ENCODE assay signal across 7 cellular contexts in the genomic region with DNA sequence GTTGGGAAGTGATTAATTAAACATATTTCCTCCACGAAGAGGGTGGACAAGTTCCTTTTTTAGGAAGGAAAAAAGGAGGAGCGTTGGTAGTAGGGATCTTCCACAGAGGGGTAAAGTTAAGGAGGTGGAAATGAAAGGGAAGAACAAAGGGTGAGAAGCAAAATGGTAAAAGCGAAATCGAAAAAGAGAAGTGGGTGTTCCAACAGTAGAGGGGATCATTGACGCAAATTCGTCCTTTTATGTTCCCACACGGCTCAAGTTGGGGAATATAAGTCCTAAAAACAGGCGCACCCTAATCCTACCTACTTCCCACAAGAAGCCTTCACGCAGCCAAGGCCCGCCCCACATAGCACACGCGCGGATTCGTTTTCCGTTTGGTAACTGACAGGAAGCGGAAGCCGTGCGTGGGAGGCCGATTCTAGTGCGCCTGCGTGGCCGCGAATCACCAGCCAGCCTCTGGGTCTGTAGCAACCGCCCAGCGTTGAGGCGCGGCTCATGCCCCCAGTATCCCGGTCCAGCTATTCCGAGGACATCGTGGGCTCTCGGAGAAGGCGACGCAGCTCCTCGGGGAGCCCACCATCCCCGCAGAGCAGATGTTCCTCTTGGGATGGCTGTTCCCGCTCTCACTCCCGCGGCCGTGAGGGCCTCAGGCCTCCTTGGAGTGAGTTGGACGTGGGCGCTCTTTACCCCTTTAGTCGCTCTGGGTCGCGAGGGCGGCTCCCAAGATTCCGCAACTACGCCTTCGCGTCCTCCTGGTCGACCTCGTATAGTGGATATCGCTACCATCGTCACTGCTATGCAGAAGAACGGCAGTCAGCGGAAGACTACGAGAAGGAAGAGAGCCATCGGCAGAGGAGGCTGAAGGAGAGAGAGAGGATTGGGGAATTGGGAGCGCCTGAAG. TPM values are rescaled to one million over a fixed set of nuclear protein-coding genes. Genes with fewer than 3 reads are reported as not detected.
DNase-seq lines count a peak whose midpoint lies in the region; ATAC-seq, FAIRE-seq and TF ChIP-seq lines count a peak whose summit lies in the region.

Gene NKAPL, plus strand, starts transcription at position 421 of the 901 bp plus-strand sequence. Its CDS starts 75 bp downstream, at position 496.

- no peak for FAIRE-seq in H54 (lab: Jason Lieb, UNC)

- peak within 1 kb of the TSS; percentile 56 for H3K4me3 Mint-ChIP-seq in activated CD4-positive, alpha-beta T cell treated with anti-CD3 and anti-CD28 coated beads for 36 hours
- H3K4me3 Mint-ChIP-seq in Calu3 (ENCODE audit: low read depth, unreplicated experiment), result no peak within 1 kb of the TSS

- no TSS peak for BruUV-seq in Calu3 (replicated peaks; lab: Mats Ljungman, UMichigan)

- peak within 1 kb of the TSS; percentile 75 for H3K27ac Mint-ChIP-seq in activated CD4-positive, alpha-beta T cell treated with anti-CD3 and anti-CD28 coated beads for 36 hours
- no peak within 1 kb of the TSS for H3K27ac Mint-ChIP-seq in Calu3 (ENCODE audit: unreplicated experiment)

- H3K4me1 Mint-ChIP-seq in activated CD4-positive, alpha-beta T cell treated with anti-CD3 and anti-CD28 coated beads for 36 hours, result peaks cover 4% of the 10 kb centered on the region
- no peaks in the 10 kb centered on the region for H3K4me1 Mint-ChIP-seq in Calu3 (ENCODE audit: low read depth, unreplicated experiment)

- POLR2A ChIA-PET in activated CD4-positive, alpha-beta T cell treated with anti-CD3 and anti-CD28 coated beads for 36 hours (lab: Charles Lee), result no interaction called here

- DNase-seq in activated CD4-positive, alpha-beta T cell treated with anti-CD3 and anti-CD28 coated beads for 36 hours, result peak; percentile 83
- peak; percentile 25 for DNase-seq in central memory CD4-positive, alpha-beta T cell
- DNase-seq in left lobe of liver (ENCODE audit: low spot score) (peak; percentile 63), Calu3 (no peak), H54 (ENCODE audit: insufficient read length, low spot score) (no peak)
- peak; percentile 43 to 54 for DNase-seq in stimulated activated CD4-positive, alpha-beta T cell treated with anti-CD3 and anti-CD28 coated beads, Interleukin-4, amount 100 ng/mL, for 48 hours (ENCODE audit: low read depth in 2 of 2)

- no peak for TF ChIP-seq POLR2A in H54 (IDR thresholded peaks at IDR 0.05; ENCODE audit: low read depth, low read length)

- peaks cover 1% of the 10 kb centered on the region for H3K27me3 Mint-ChIP-seq in activated CD4-positive, alpha-beta T cell treated with anti-CD3 and anti-CD28 coated beads for 36 hours
- H3K27me3 Mint-ChIP-seq in Calu3 (ENCODE audit: unreplicated experiment), result peaks cover 30% of the 10 kb centered on the region

- CTCF ChIA-PET in activated CD4-positive, alpha-beta T cell treated with anti-CD3 and anti-CD28 coated beads for 36 hours (lab: Charles Lee), result interaction anchor here (0.7 to 1.0 kb wide), 2 partner anchors 9 to 34 kb away, joined by 3 read pairs; no protein-coding TSS in a partner anchor
- CTCF ChIA-PET in Calu3 (lab: Charles Lee), result no interaction called here

- peaks cover 13% of the 10 kb centered on the region for H3K36me3 Mint-ChIP-seq in activated CD4-positive, alpha-beta T cell treated with anti-CD3 and anti-CD28 coated beads for 36 hours (ENCODE audit: low read depth)
- no peaks in the 10 kb centered on the region for H3K36me3 Mint-ChIP-seq in Calu3 (ENCODE audit: insufficient read depth, unreplicated experiment)

- no peak for TF ChIP-seq CTCF in Calu3 (IDR thresholded peaks at IDR 0.05; ENCODE audit: unreplicated experiment)

- intact Hi-C loops in activated CD4-positive, alpha-beta T cell treated with anti-CD3 and anti-CD28 coated beads for 36 hours (cut with DNase I, micrococcal nuclease), result loop anchor here in 1 of 2 experiments (10.0 kb wide), 1 partner anchor 874 kb away; the partner anchor contains the start of gene ZNF391
- intact Hi-C loops in Calu3 (cut with micrococcal nuclease; ENCODE audit: unreplicated experiment), result loop anchor here (10.0 kb wide), 1 partner anchor 326 kb away; a partner anchor contains a TSS

- peaks cover 7% of the 10 kb centered on the region for H3K9me3 Mint-ChIP-seq in activated CD4-positive, alpha-beta T cell treated with anti-CD3 and anti-CD28 coated beads for 36 hours (ENCODE audit: low read depth)
- no peaks in the 10 kb centered on the region for H3K9me3 Mint-ChIP-seq in Calu3 (ENCODE audit: low read depth, unreplicated experiment)

- peak; percentile 54 for ATAC-seq in activated CD4-positive, alpha-beta T cell treated with anti-CD3 and anti-CD28 coated beads for 36 hours
- ATAC-seq in left lobe of liver, result peak; percentile 62
- no peak for ATAC-seq in HG03280 (IDR thresholded peaks at IDR 0.05; ENCODE audit: unreplicated experiment)

RNA-seq across cellular contexts. Expression of gene NKAPL, which starts in this region (rescaled TPM):
- total RNA-seq in activated CD4-positive, alpha-beta T cell treated with anti-CD3 and anti-CD28 coated beads for 36 hours, result under 1 TPM; 0.14 to 0.25 TPM
- total RNA-seq in left lobe of liver, result 0.45 TPM
- not detected in 2 replicates for total RNA-seq in Calu3 (2022)

Comparison
In these comparisons a context has a peak if more than half of its experiments do, and no peak if none do; other contexts are left out.
1. Peak in DNase-seq and ATAC-seq in activated CD4-positive, alpha-beta T cell treated with anti-CD3 and anti-CD28 coated beads for 36 hours; RNA of the gene not detected or under 1 TPM.
2. Peak in DNase-seq and ATAC-seq in left lobe of liver; RNA of the gene not detected or under 1 TPM.
3. DNase-seq: peak in central memory CD4-positive, alpha-beta T cell (single experiment) and stimulated activated CD4-positive, alpha-beta T cell treated with anti-CD3 and anti-CD28 coated beads, Interleukin-4, amount 100 ng/mL, for 48 hours (2 of 2); none in Calu3 (single experiment) and H54 (single experiment).